19 cellular contexts compared by ENCODE assay signal in the genomic region with DNA sequence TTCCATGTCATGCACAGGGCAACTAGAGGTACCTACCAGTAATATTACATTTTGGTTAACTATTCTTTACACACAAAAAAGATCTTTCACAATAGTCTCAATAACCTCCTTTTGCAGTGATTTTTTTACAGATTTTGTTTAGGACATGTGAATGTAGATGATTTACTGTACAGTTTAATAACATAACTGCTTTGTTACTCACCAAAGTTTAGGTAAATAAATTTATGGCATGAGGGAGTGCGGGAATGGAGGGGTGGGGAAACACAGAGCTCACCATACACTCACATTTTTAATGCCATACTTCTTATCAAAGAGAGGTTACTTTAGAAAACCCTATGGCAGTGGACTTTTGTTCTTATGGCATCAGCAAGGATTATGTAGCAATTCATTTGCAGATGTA.
"Had no signal": no experiment of that assay in that cellular context is flagged by ENCODE, and none has a peak within 500 bp of the region (broad histone marks: within the 10 kb centered on the region; RNA-seq: fewer than 3 reads in every experiment).

No MANE protein-coding gene starts in this region.

- H2AFZ ChIP-seq: hepatocyte had no signal

- H3K9me3 ChIP-seq: body of pancreas, colonic mucosa, stomach had no signal

- H3K36me3 ChIP-seq: colonic mucosa, stomach had no signal

- H3K4me3 Mint-ChIP-seq: activated naive CD8-positive, alpha-beta T cell; activated T-helper 1 cell treated with anti-CD3 and anti-CD28 coated beads, Interleukin-12 subunit alpha, Interleukin-12 subunit beta, Interleukin-2, Interleukin-4 antibody, amounts not matched to agents 30 ng/mL and 10 ng/mL and 1 ng/mL, durations not matched to agents 14 hours and 24 hours and 36 hours; central memory CD8-positive, alpha-beta T cell; nephron; stimulated activated effector memory CD8-positive, alpha-beta T cell treated with anti-CD3 and anti-CD28 coated beads, Interleukin-12 subunit alpha, Interleukin-12 subunit beta, amount 100 ng/mL, for 72 hours; T-helper 2 cell treated with Interferon-gamma antibody and Interleukin-4, amounts not matched to agents 5 μg/mL and 100 μg/mL, for 36 hours; type B pancreatic cell had no signal

- H3K4me1 ChIP-seq: body of pancreas, colonic mucosa, stomach had no signal

- H3K79me2 ChIP-seq: hepatocyte had no signal

- H3K27me3 Mint-ChIP-seq: activated naive CD8-positive, alpha-beta T cell; central memory CD8-positive, alpha-beta T cell; type B pancreatic cell had no signal

- H3K9me3 Mint-ChIP-seq: activated T-helper 1 cell treated with anti-CD3 and anti-CD28 coated beads, Interleukin-12 subunit alpha, Interleukin-12 subunit beta, Interleukin-2, Interleukin-4 antibody, amounts not matched to agents 30 ng/mL and 10 ng/mL and 1 ng/mL, durations not matched to agents 14 hours and 24 hours and 36 hours; central memory CD8-positive, alpha-beta T cell; nephron; stimulated activated effector memory CD8-positive, alpha-beta T cell treated with anti-CD3 and anti-CD28 coated beads, Interleukin-12 subunit alpha, Interleukin-12 subunit beta, amount 100 ng/mL, for 72 hours; T-helper 2 cell treated with Interferon-gamma antibody and Interleukin-4, amounts not matched to agents 5 μg/mL and 100 μg/mL, for 36 hours; type B pancreatic cell had no signal

- H3K27me3 ChIP-seq: body of pancreas, colonic mucosa, hepatocyte, stomach had no signal

- DNase-seq: activated CD4-positive, alpha-beta T cell treated with anti-CD3 and anti-CD28 coated beads, Interleukin-2, amount 50 U/mL, for 48 hours; activated T-cell treated with anti-CD3 and anti-CD28 coated beads for 4 hours; amygdala; body of pancreas; colonic mucosa; midbrain; stimulated activated CD4-positive, alpha-beta T cell treated with anti-CD3 and anti-CD28 coated beads, Interleukin-4, amount 100 ng/mL, for 24 hours; stomach had no signal

- H3K4me1 Mint-ChIP-seq: central memory CD8-positive, alpha-beta T cell; nephron; stimulated activated effector memory CD8-positive, alpha-beta T cell treated with anti-CD3 and anti-CD28 coated beads, Interleukin-12 subunit alpha, Interleukin-12 subunit beta, amount 100 ng/mL, for 72 hours had no signal

- ATAC-seq: body of pancreas; esophagus mucosa; sciatic nerve; stimulated activated effector memory CD8-positive, alpha-beta T cell treated with anti-CD3 and anti-CD28 coated beads, Interleukin-12 subunit alpha, Interleukin-12 subunit beta, amount 100 ng/mL, for 72 hours had no signal

- H3K4me3 ChIP-seq: body of pancreas, colonic mucosa, hepatocyte, lung, stomach had no signal

- H3K4me2 ChIP-seq: hepatocyte had no signal

- H3K27ac Mint-ChIP-seq: activated naive CD8-positive, alpha-beta T cell; activated T-helper 1 cell treated with anti-CD3 and anti-CD28 coated beads, Interleukin-12 subunit alpha, Interleukin-12 subunit beta, Interleukin-2, Interleukin-4 antibody, amounts not matched to agents 30 ng/mL and 10 ng/mL and 1 ng/mL, durations not matched to agents 14 hours and 24 hours and 36 hours; nephron; stimulated activated effector memory CD8-positive, alpha-beta T cell treated with anti-CD3 and anti-CD28 coated beads, Interleukin-12 subunit alpha, Interleukin-12 subunit beta, amount 100 ng/mL, for 72 hours; T-helper 2 cell treated with Interferon-gamma antibody and Interleukin-4, amounts not matched to agents 5 μg/mL and 100 μg/mL, for 36 hours; type B pancreatic cell had no signal

- H3K27ac ChIP-seq: body of pancreas, colonic mucosa, hepatocyte, stomach had no signal

- H3K36me3 Mint-ChIP-seq: activated naive CD8-positive, alpha-beta T cell; stimulated activated effector memory CD8-positive, alpha-beta T cell treated with anti-CD3 and anti-CD28 coated beads, Interleukin-12 subunit alpha, Interleukin-12 subunit beta, amount 100 ng/mL, for 72 hours; type B pancreatic cell had no signal
